29 cellular contexts compared by ENCODE assay signal in genomic region chr5:156883316-156883875, GRCh38. TPM values are rescaled to one million over a fixed set of nuclear protein-coding genes. Genes with fewer than 3 reads are reported as not detected.
DNase-seq lines count a peak whose midpoint lies in the region; ATAC-seq and TF ChIP-seq lines count a peak whose summit lies in the region.
"Had no signal": no experiment of that assay in that cellular context is flagged by ENCODE, and none has a peak within 500 bp of the region (broad histone marks: within the 10 kb centered on the region; RNA-seq: fewer than 3 reads in every experiment).

No MANE protein-coding gene starts in this region.

- H3K79me2 ChIP-seq in SU-DHL-6 (ENCODE audit: insufficient read depth, low read length): peaks cover 9% of the 10 kb centered on the region; the same call in 1 of the 2 replicates

- no peaks in the 10 kb centered on the region for H3K9me2 ChIP-seq in SU-DHL-6 (replicated peaks; ENCODE audit: insufficient read depth, low read length)

- H3K27ac ChIP-seq in SU-DHL-6 (ENCODE audit: low read depth, low read length): peak overlapping the region; percentile 95
- H3K27ac ChIP-seq: 22Rv1, heart left ventricle, SJSA1, spleen, upper lobe of right lung had no signal

- DNase-seq in DMS153 (lab: John Stamatoyannopoulos, UW): peak; percentile 2
- no peak for DNase-seq in DMS153 treated with DMSO at 0.1 percent for 48 hours (lab: John Stamatoyannopoulos, UW; ENCODE audit: unreplicated experiment)
- no peak for DNase-seq in H4 (ENCODE audit: low spot score)
- DNase-seq in T-helper 17 cell: no peak
- no peak for DNase-seq in endothelial cell (ENCODE audit: low spot score)
- DNase-seq: activated CD4-positive, alpha-beta memory T cell treated with anti-CD3 and anti-CD28 coated beads, Interleukin-2, amount 10 ng/mL, durations not matched to agents 7 days and 5 days; activated CD4-positive, CD25-positive, alpha-beta regulatory T cell; activated T-cell treated with anti-CD3 and anti-CD28 coated beads for 4 hours; AML-193; amniotic stem cell; COR-L47; dermis blood vessel endothelial cell; heart left ventricle; left colon; mesendoderm; naive B cell; NCI-H1930; NCI-H526; spleen; stimulated activated CD4-positive, alpha-beta T cell treated with anti-CD3 and anti-CD28 coated beads, Interleukin-4, amount 100 ng/mL, for 24 hours; upper lobe of right lung had no signal

- H3K36me3 ChIP-seq in SU-DHL-6 (ENCODE audit: low read length): no peaks in the 10 kb centered on the region
- H3K36me3 ChIP-seq: heart left ventricle, SJSA1, spleen, upper lobe of right lung had no signal

- H4K20me1 ChIP-seq in SU-DHL-6 (ENCODE audit: low read depth, low read length): no peaks in the 10 kb centered on the region

- H3K27ac Mint-ChIP-seq in T-helper 17 cell: no peak overlapping the region
- H3K27ac Mint-ChIP-seq in endothelial cell (ENCODE audit: unreplicated experiment): no peak overlapping the region
- H3K27ac Mint-ChIP-seq: activated CD4-positive, alpha-beta memory T cell treated with anti-CD3 and anti-CD28 coated beads, Interleukin-2, amount 10 ng/mL, durations not matched to agents 7 days and 5 days; IgD-negative memory B cell had no signal

- H3K4me1 Mint-ChIP-seq in T-helper 17 cell: no peaks in the 10 kb centered on the region
- peaks cover 1% of the 10 kb centered on the region for H3K4me1 Mint-ChIP-seq in endothelial cell (ENCODE audit: unreplicated experiment)
- H3K4me1 Mint-ChIP-seq: activated CD4-positive, alpha-beta memory T cell treated with anti-CD3 and anti-CD28 coated beads, Interleukin-2, amount 10 ng/mL, durations not matched to agents 7 days and 5 days had no signal

- no peaks in the 10 kb centered on the region for H3K9me3 ChIP-seq in SU-DHL-6 (ENCODE audit: insufficient read depth, low read length)
- H3K9me3 ChIP-seq in T-helper 17 cell (ENCODE audit: control insufficient read depth, low read length, poor library complexity, severe bottlenecking): no peaks in the 10 kb centered on the region
- H3K9me3 ChIP-seq: heart left ventricle, SJSA1, spleen, upper lobe of right lung had no signal

- ATAC-seq in GM21423 (IDR thresholded peaks at IDR 0.05; ENCODE audit: unreplicated experiment) (peak; percentile 34), HG03460 (IDR thresholded peaks at IDR 0.05; ENCODE audit: unreplicated experiment) (peak; percentile 32), T-helper 17 cell (no peak)
- ATAC-seq: heart left ventricle, left colon, Panc1, upper lobe of right lung had no signal

- no peak overlapping the region for H2AFZ ChIP-seq in SU-DHL-6 (ENCODE audit: low read depth, low read length, severe bottlenecking)

- H3K27me3 Mint-ChIP-seq in T-helper 17 cell (peaks cover 28% of the 10 kb centered on the region), endothelial cell (ENCODE audit: unreplicated experiment) (no peaks in the 10 kb centered on the region)

- peaks cover 10% of the 10 kb centered on the region for H3F3A ChIP-seq in SU-DHL-6 (ENCODE audit: insufficient read depth)

- H3K4me3 Mint-ChIP-seq in T-helper 17 cell (no peak overlapping the region), endothelial cell (ENCODE audit: unreplicated experiment) (no peak overlapping the region)
- H3K4me3 Mint-ChIP-seq: activated CD4-positive, alpha-beta memory T cell treated with anti-CD3 and anti-CD28 coated beads, Interleukin-2, amount 10 ng/mL, durations not matched to agents 7 days and 5 days; IgD-negative memory B cell; naive B cell had no signal

- H3K9me3 Mint-ChIP-seq in endothelial cell (ENCODE audit: unreplicated experiment): no peaks in the 10 kb centered on the region
- H3K9me3 Mint-ChIP-seq: activated CD4-positive, alpha-beta memory T cell treated with anti-CD3 and anti-CD28 coated beads, Interleukin-2, amount 10 ng/mL, durations not matched to agents 7 days and 5 days; naive B cell had no signal

- H3K4me2 ChIP-seq in SU-DHL-6 (ENCODE audit: low read depth, low read length, poor library complexity, severe bottlenecking): peak overlapping the region; percentile 50

- H3K27me3 ChIP-seq in SU-DHL-6 (ENCODE audit: low read length): no peaks in the 10 kb centered on the region
- H3K27me3 ChIP-seq: SJSA1, upper lobe of right lung had no signal

- TF ChIP-seq CTCF in SU-DHL-6 (IDR thresholded peaks at IDR 0.05; ENCODE audit: insufficient read depth, low read length, poor library complexity, severe bottlenecking) (no peak), endothelial cell (IDR thresholded peaks at IDR 0.05; ENCODE audit: unreplicated experiment) (no peak)

- no peaks in the 10 kb centered on the region for H3K36me3 Mint-ChIP-seq in T-helper 17 cell (ENCODE audit: low read depth)
- H3K36me3 Mint-ChIP-seq in endothelial cell (ENCODE audit: low read depth, unreplicated experiment): no peaks in the 10 kb centered on the region
- H3K36me3 Mint-ChIP-seq: naive B cell had no signal

- H3K9ac ChIP-seq in SU-DHL-6 (ENCODE audit: low read length): peak overlapping the region; percentile 49

- peak overlapping the region; percentile 5 for H3K4me3 ChIP-seq in SU-DHL-6 (ENCODE audit: insufficient read depth, low read length, poor library complexity, severe bottlenecking)
- H3K4me3 ChIP-seq: heart left ventricle, SJSA1, spleen, upper lobe of right lung had no signal

RNA-seq across cellular contexts. Expression of gene PPP1R2B, which starts 33.3 kb away (rescaled TPM):
- 0.06 TPM in 1 of 2 replicates, not detected in the other for total RNA-seq in H4 (2014; rRNA removed; shearing (Covaris generic))
- total RNA-seq in T-helper 17 cell (under 1 TPM; 0.42 to 0.50 TPM), endothelial cell (ENCODE audit: unreplicated experiment) (not detected)
- total RNA-seq: activated CD4-positive, alpha-beta memory T cell treated with anti-CD3 and anti-CD28 coated beads, Interleukin-2, amount 10 ng/mL, durations not matched to agents 7 days and 5 days; endothelial cell of umbilical vein; heart left ventricle; left colon; spleen; upper lobe of right lung had no signal
